Comparison of ENCODE assay signal across 19 cellular contexts in genomic region chr15:95829062-95829461, GRCh38.
"Had no signal": no experiment of that assay in that cellular context is flagged by ENCODE, and none has a peak within 500 bp of the region (broad histone marks: within the 10 kb centered on the region; RNA-seq: fewer than 3 reads in every experiment).

No MANE protein-coding gene starts in this region.

- ATAC-seq: activated CD8-positive, alpha-beta T cell treated with anti-CD3 and anti-CD28 coated beads for 36 hours; activated T-cell treated with anti-CD3 and anti-CD28 coated beads, Interleukin-2, amount 50 U/mL, for 4 hours; gastroesophageal sphincter; heart right ventricle; left lobe of liver; mucosa of descending colon; naive thymus-derived CD4-positive, alpha-beta T cell; stimulated activated memory B cell treated with anti-CD40 and anti-IgM and Interleukin-4, amounts not matched to agents 10 μg/mL and 1 μg/mL and 100 μg/mL, for 72 hours had no signal

- H3K79me2 ChIP-seq: parathyroid adenoma had no signal

- H3K27me3 ChIP-seq: gastroesophageal sphincter, heart right ventricle, neutrophil, tibial artery, uterus had no signal

- H3K36me3 ChIP-seq: gastroesophageal sphincter, heart right ventricle, neutrophil, tibial artery, uterus, WERI-Rb-1 had no signal

- DNase-seq: activated CD4-positive, alpha-beta T cell treated with anti-CD3 and anti-CD28 coated beads for 48 hours; activated CD8-positive, alpha-beta T cell treated with anti-CD3 and anti-CD28 coated beads for 36 hours; activated effector memory CD4-positive, alpha-beta T cell treated with Interleukin-2 at 50 U/mL for 16 hours; activated naive CD4-positive, alpha-beta T cell treated with anti-CD3 and anti-CD28 coated beads, Interleukin-2, amount 50 U/mL, for 16 hours; activated T-cell treated with anti-CD3 and anti-CD28 coated beads, Interleukin-2, amount 50 U/mL, for 4 hours; endodermal cell; heart right ventricle; mucosa of descending colon; naive thymus-derived CD4-positive, alpha-beta T cell; stimulated activated CD4-positive, alpha-beta T cell treated with anti-CD3 and anti-CD28 coated beads, Interleukin-12 subunit alpha, Interleukin-12 subunit beta, amount 100 ng/mL, for 4 hours; tibial artery; uterus; WERI-Rb-1 had no signal

- H3K9me3 ChIP-seq: gastroesophageal sphincter, heart right ventricle, mucosa of descending colon, neutrophil, tibial artery, uterus had no signal

- H3K4me1 ChIP-seq: gastroesophageal sphincter, parathyroid adenoma, uterus had no signal

- H3K4me3 ChIP-seq: dorsolateral prefrontal cortex, gastroesophageal sphincter, heart right ventricle, mucosa of descending colon, tibial artery, uterus had no signal

- H3K27ac ChIP-seq: dorsolateral prefrontal cortex, gastroesophageal sphincter, heart right ventricle, neutrophil, parathyroid adenoma, tibial artery, uterus, WERI-Rb-1 had no signal

- H3K9ac ChIP-seq: parathyroid adenoma had no signal

- H2AFZ ChIP-seq: parathyroid adenoma had no signal
